8 cellular contexts compared by ENCODE assay signal in the genomic region with DNA sequence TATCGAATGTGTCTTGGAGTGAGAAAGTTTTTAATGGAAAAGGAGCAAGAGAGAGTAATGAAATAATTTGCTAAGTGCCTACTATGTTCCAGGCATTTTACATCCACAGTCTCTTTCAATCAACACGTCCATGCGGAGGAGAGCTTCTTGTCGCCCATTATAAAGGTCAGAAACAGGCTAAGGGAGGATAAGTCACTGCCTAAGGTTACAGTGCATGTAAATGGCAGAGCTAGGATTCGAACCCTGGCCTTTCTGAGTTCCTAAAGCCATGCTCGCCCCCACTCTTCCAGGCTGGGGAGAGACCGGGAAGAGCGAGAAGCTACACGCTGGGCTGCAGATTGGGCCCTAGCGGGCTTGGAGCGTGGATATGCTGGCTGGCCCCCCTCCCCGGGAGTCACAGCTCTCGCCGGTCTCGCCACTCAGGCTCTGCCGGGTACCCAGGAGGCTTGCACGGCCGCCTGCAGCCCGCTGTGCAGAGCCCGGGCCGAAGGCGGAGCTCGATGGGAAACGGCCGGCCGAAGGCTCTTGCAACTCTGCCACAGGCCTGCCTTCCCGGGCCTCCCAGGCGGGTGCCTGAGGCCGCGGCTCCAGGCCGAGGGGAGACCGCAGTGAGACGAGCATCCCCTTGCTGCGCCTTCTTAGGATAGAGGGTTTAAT. TPM values are rescaled to one million over a fixed set of nuclear protein-coding genes. Genes with fewer than 3 reads are reported as not detected.
DNase-seq lines count a peak whose midpoint lies in the region; ATAC-seq and TF ChIP-seq lines count a peak whose summit lies in the region.

No MANE protein-coding gene starts in this region.

- no peak overlapping the region for H3K27ac Mint-ChIP-seq in activated naive CD4-positive, alpha-beta T cell treated with anti-CD3 and anti-CD28 coated beads for 36 hours
- H3K27ac Mint-ChIP-seq in activated naive CD4-positive, alpha-beta T cell treated with anti-CD3 and anti-CD28 coated beads, Interleukin-2, amount 10 ng/mL, durations not matched to agents 7 days and 5 days: no peak overlapping the region
- H3K27ac Mint-ChIP-seq in T-helper 17 cell: no peak overlapping the region

- no peaks in the 10 kb centered on the region for H3K9me3 Mint-ChIP-seq in activated naive CD4-positive, alpha-beta T cell treated with anti-CD3 and anti-CD28 coated beads for 36 hours
- H3K9me3 Mint-ChIP-seq in activated naive CD4-positive, alpha-beta T cell treated with anti-CD3 and anti-CD28 coated beads, Interleukin-2, amount 10 ng/mL, durations not matched to agents 7 days and 5 days: peaks cover 2% of the 10 kb centered on the region

- H3K36me3 Mint-ChIP-seq in activated naive CD4-positive, alpha-beta T cell treated with anti-CD3 and anti-CD28 coated beads for 36 hours (ENCODE audit: low read depth): no peaks in the 10 kb centered on the region
- H3K36me3 Mint-ChIP-seq in activated naive CD4-positive, alpha-beta T cell treated with anti-CD3 and anti-CD28 coated beads, Interleukin-2, amount 10 ng/mL, durations not matched to agents 7 days and 5 days: peaks cover 5% of the 10 kb centered on the region
- peaks cover 2% of the 10 kb centered on the region for H3K36me3 Mint-ChIP-seq in T-helper 17 cell (ENCODE audit: low read depth)

- no peaks in the 10 kb centered on the region for H3K36me3 ChIP-seq in iPS-20b (ENCODE audit: insufficient read depth, low read depth, low read length)
- H3K36me3 ChIP-seq in upper lobe of left lung: no peaks in the 10 kb centered on the region

- H3K4me3 ChIP-seq in iPS-20b (ENCODE audit: low read length) (peak overlapping the region; percentile 42; the same call in 1 of the 2 replicates), upper lobe of left lung (peak overlapping the region in 3 of 4 donors; percentile 19 to 35 (median 28))

- H3K27ac ChIP-seq in iPS-20b (ENCODE audit: low read length): no peak overlapping the region
- H3K27ac ChIP-seq in upper lobe of left lung: no peak overlapping the region

- H3K4me1 Mint-ChIP-seq in activated naive CD4-positive, alpha-beta T cell treated with anti-CD3 and anti-CD28 coated beads for 36 hours (ENCODE audit: low read depth): peaks cover 48% of the 10 kb centered on the region
- H3K4me1 Mint-ChIP-seq in activated naive CD4-positive, alpha-beta T cell treated with anti-CD3 and anti-CD28 coated beads, Interleukin-2, amount 10 ng/mL, durations not matched to agents 7 days and 5 days: peaks cover 15% of the 10 kb centered on the region
- H3K4me1 Mint-ChIP-seq in T-helper 17 cell: peaks cover 17% of the 10 kb centered on the region

- H3K27me3 Mint-ChIP-seq in activated naive CD4-positive, alpha-beta T cell treated with anti-CD3 and anti-CD28 coated beads for 36 hours (ENCODE audit: low read depth): peaks cover 78% of the 10 kb centered on the region
- H3K27me3 Mint-ChIP-seq in activated naive CD4-positive, alpha-beta T cell treated with anti-CD3 and anti-CD28 coated beads, Interleukin-2, amount 10 ng/mL, durations not matched to agents 7 days and 5 days: peaks cover 100% of the 10 kb centered on the region
- peaks cover 69% of the 10 kb centered on the region for H3K27me3 Mint-ChIP-seq in T-helper 17 cell

- no peaks in the 10 kb centered on the region for H3K9me3 ChIP-seq in T-helper 17 cell (ENCODE audit: control insufficient read depth, low read length, poor library complexity, severe bottlenecking)
- H3K9me3 ChIP-seq in iPS-20b (ENCODE audit: insufficient read depth, low read depth, low read length): peaks cover 11% of the 10 kb centered on the region; the same call in 1 of the 2 replicates
- H3K9me3 ChIP-seq in upper lobe of left lung: no peaks in the 10 kb centered on the region

- H3K9ac ChIP-seq in iPS-20b (ENCODE audit: low read depth, low read length): no peak overlapping the region

- no peak for TF ChIP-seq EP300 in upper lobe of left lung (IDR thresholded peaks at IDR 0.05)

- TF ChIP-seq POLR2A in upper lobe of left lung (IDR thresholded peaks at IDR 0.05): no peak

- H3K4me3 Mint-ChIP-seq in activated naive CD4-positive, alpha-beta T cell treated with anti-CD3 and anti-CD28 coated beads for 36 hours: peak overlapping the region; percentile 4
- H3K4me3 Mint-ChIP-seq in activated naive CD4-positive, alpha-beta T cell treated with anti-CD3 and anti-CD28 coated beads, Interleukin-2, amount 10 ng/mL, durations not matched to agents 7 days and 5 days: no peak overlapping the region
- peak overlapping the region; percentile 50 for H3K4me3 Mint-ChIP-seq in T-helper 17 cell

- intact Hi-C loops in activated naive CD4-positive, alpha-beta T cell treated with anti-CD3 and anti-CD28 coated beads for 36 hours (cut with micrococcal nuclease): loop anchor here (1.0 kb wide), 1 partner anchor 9 kb away; no protein-coding TSS in a partner anchor

- H3K27me3 ChIP-seq in iPS-20b (ENCODE audit: insufficient read depth, low read length) (peaks cover 99% of the 10 kb centered on the region), upper lobe of left lung (peaks cover 0 to 99% (median 66%) of the 10 kb centered on the region in 4 donors)

- DNase-seq in activated naive CD4-positive, alpha-beta T cell treated with anti-CD3 and anti-CD28 coated beads for 36 hours: no peak
- DNase-seq in activated naive CD4-positive, alpha-beta T cell treated with anti-CD3 and anti-CD28 coated beads, Interleukin-2, amount 10 ng/mL, durations not matched to agents 7 days and 5 days: no peak
- DNase-seq in T-helper 17 cell (no peak), upper lobe of left lung (peak in 1 of 2 donors; percentile 78), GM19240 (ENCODE audit: insufficient read length, low spot score) (no peak), cerebellar nuclear complex (lab: John Stamatoyannopoulos, UW) (no peak)

- TF ChIP-seq CTCF in upper lobe of left lung (IDR thresholded peaks at IDR 0.05): no peak

- CTCF ChIA-PET in activated naive CD4-positive, alpha-beta T cell treated with anti-CD3 and anti-CD28 coated beads for 36 hours (lab: Charles Lee): interaction anchor here (0.9 kb wide), 1 partner anchor 13 kb away, joined by 3 read pairs; no protein-coding TSS in a partner anchor
- CTCF ChIA-PET in activated naive CD4-positive, alpha-beta T cell treated with anti-CD3 and anti-CD28 coated beads, Interleukin-2, amount 10 ng/mL, durations not matched to agents 7 days and 5 days (lab: Charles Lee): interaction anchor here (1.7 kb wide), 1 partner anchor 30 kb away, joined by 7 read pairs; no protein-coding TSS in a partner anchor

- ATAC-seq in T-helper 17 cell (no peak), upper lobe of left lung (ENCODE audit: low FRiP score in 2 of 2) (peak in 1 of 2 donors; percentile 18), HG02678 (IDR thresholded peaks at IDR 0.05; ENCODE audit: unreplicated experiment) (no peak)

- H3K4me1 ChIP-seq in iPS-20b (ENCODE audit: insufficient read depth, low read length): peaks cover 9% of the 10 kb centered on the region; the same call in 1 of the 2 replicates
- H3K4me1 ChIP-seq in upper lobe of left lung: peaks cover 39 to 60% (median 43%) of the 10 kb centered on the region in 4 donors

- WGBS in upper lobe of left lung, 2 donors: 4 to 7% methylated on average over 19 to 21 of the region's 34 CpGs

RNA-seq across cellular contexts. Expression of gene LHX2, which starts 0.8 kb away (rescaled TPM):
- total RNA-seq in activated naive CD4-positive, alpha-beta T cell treated with anti-CD3 and anti-CD28 coated beads for 36 hours: not detected
- total RNA-seq in T-helper 17 cell (not detected), upper lobe of left lung (not detected)
